16 cellular contexts compared by ENCODE assay signal in the genomic region with DNA sequence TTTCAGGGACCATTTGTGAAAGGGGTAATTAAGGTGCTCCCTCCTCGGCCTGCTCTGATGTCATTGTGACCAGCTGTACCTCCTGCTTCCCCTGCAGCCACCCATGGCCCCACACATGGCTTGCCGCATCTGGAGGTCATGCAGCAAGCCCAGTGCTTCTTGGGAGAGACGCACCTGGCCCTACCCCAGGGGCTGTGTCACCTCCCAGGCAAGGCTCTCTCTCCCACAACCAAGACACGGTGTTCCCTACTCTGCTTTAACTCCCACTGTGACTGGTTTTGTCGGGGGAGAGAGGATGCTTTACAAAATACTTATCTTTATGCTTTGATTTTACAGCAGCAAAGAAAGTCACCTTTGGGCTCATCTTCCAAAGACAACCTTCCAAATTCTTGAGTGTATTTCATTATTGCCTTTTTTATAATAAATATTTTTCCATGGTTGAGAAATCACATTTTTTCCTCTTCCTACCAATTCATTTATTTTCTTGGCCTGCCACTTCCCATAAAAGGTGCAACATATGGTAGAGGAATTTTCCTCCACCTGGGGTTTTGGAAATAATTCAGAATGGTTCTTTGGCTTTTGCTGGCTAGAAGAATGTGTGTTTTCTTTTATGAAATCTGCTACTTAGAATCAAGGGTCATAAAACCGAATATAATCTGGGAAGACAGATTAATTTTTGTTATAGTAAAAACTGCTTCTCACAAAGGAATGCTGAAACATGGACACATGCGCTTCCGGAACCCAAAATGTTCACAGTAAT. TPM values are rescaled to one million over a fixed set of nuclear protein-coding genes. Genes with fewer than 3 reads are reported as not detected.
DNase-seq lines count a peak whose midpoint lies in the region; ATAC-seq and FAIRE-seq lines count a peak whose summit lies in the region.
"Had no signal": no experiment of that assay in that cellular context is flagged by ENCODE, and none has a peak within 500 bp of the region (broad histone marks: within the 10 kb centered on the region; RNA-seq: fewer than 3 reads in every experiment).

No MANE protein-coding gene starts in this region.

- peak; percentile 84 for FAIRE-seq in endometrium (lab: Jason Lieb, UNC)
- FAIRE-seq: GM12892, H54 had no signal

- no peak overlapping the region for H3K18ac ChIP-seq in trophoblast cell (ENCODE audit: low read length)

- H3K14ac ChIP-seq in trophoblast cell (ENCODE audit: low read length): no peak overlapping the region

- H2AFZ ChIP-seq in trophoblast cell (ENCODE audit: insufficient read depth, low read length, poor library complexity): no peak overlapping the region
- H2AFZ ChIP-seq: GM23338 had no signal

- H2BK5ac ChIP-seq in trophoblast cell (ENCODE audit: low read depth, low read length, poor library complexity): no peak overlapping the region

- no peak overlapping the region for H3K9ac ChIP-seq in trophoblast cell (ENCODE audit: low read length)
- H3K9ac ChIP-seq: BLaER1 treated with 17β-estradiol and CSF1 and Interleukin-3, amounts not matched to agents 10 nM and 100 nM had no signal

- no peaks in the 10 kb centered on the region for H3K79me1 ChIP-seq in trophoblast cell (ENCODE audit: low read length)

- no peaks in the 10 kb centered on the region for H3K27me3 Mint-ChIP-seq in T-helper 17 cell

- no peak overlapping the region for H4K8ac ChIP-seq in trophoblast cell (ENCODE audit: low read depth, low read length)

- H3K79me2 ChIP-seq in trophoblast cell (ENCODE audit: control insufficient read depth, insufficient read depth, low read length, poor library complexity): no peaks in the 10 kb centered on the region

- H3K4me2 ChIP-seq in trophoblast cell (ENCODE audit: low read length): no peak overlapping the region
- H3K4me2 ChIP-seq: BLaER1 treated with 17β-estradiol and CSF1 and Interleukin-3, amounts not matched to agents 10 nM and 100 nM; GM23338 had no signal

- no peaks in the 10 kb centered on the region for H3K27me3 ChIP-seq in trophoblast cell (ENCODE audit: insufficient read depth, low read length)
- H3K27me3 ChIP-seq: BLaER1 treated with 17β-estradiol and CSF1 and Interleukin-3, amounts not matched to agents 10 nM and 100 nM had no signal

- H4K91ac ChIP-seq in trophoblast cell (ENCODE audit: low read depth, low read length): no peak overlapping the region

- peak; percentile 94 for DNase-seq in G401 (ENCODE audit: low spot score)
- DNase-seq in T-helper 17 cell: no peak
- DNase-seq in trophoblast cell: no peak
- DNase-seq in stimulated activated naive CD4-positive, alpha-beta T cell (lab: John Stamatoyannopoulos, UW): no peak
- DNase-seq: Calu3; CD8-positive, alpha-beta T cell; GDM1; HCEC 1CT had no signal

- no peak overlapping the region for H2BK120ac ChIP-seq in trophoblast cell (ENCODE audit: insufficient read depth, low read length, poor library complexity)

- H3K27ac Mint-ChIP-seq in T-helper 17 cell: peak overlapping the region; percentile 9
- H3K27ac Mint-ChIP-seq: B cell; CD8-positive, alpha-beta T cell; GM23338 had no signal

- no peak overlapping the region for H3K4me3 Mint-ChIP-seq in T-helper 17 cell
- H3K4me3 Mint-ChIP-seq: B cell; CD8-positive, alpha-beta T cell; GM23338 had no signal

- H3K36me3 Mint-ChIP-seq in T-helper 17 cell (ENCODE audit: low read depth): peaks cover 3% of the 10 kb centered on the region
- H3K36me3 Mint-ChIP-seq: CD8-positive, alpha-beta T cell had no signal

- no peak overlapping the region for H3K4ac ChIP-seq in trophoblast cell (ENCODE audit: low read depth, low read length)

- in situ Hi-C loops in G401 (cut with HindIII; ENCODE audit: low sequenced_read_pairs): no loop called here

- no peak overlapping the region for H2AK5ac ChIP-seq in trophoblast cell (ENCODE audit: low read length)

- H3K4me3 ChIP-seq in trophoblast cell (ENCODE audit: low read depth, low read length): peak overlapping the region; percentile 31
- H3K4me3 ChIP-seq: BLaER1 treated with 17β-estradiol and CSF1 and Interleukin-3, amounts not matched to agents 10 nM and 100 nM; GM23338 had no signal

- H3K4me1 ChIP-seq in trophoblast cell (ENCODE audit: control insufficient read depth in 1 of 2, insufficient read depth in 2 of 2, low read length in 2 of 2): no peaks in the 10 kb centered on the region

- H3K4me1 Mint-ChIP-seq in T-helper 17 cell: peaks cover 30% of the 10 kb centered on the region

- no peak for ATAC-seq in T-helper 17 cell
- ATAC-seq in GM18502 (IDR thresholded peaks at IDR 0.05; ENCODE audit: poor library complexity, unreplicated experiment): no peak
- ATAC-seq: CD8-positive, alpha-beta T cell; GM23338 had no signal

- no peak overlapping the region for H3K27ac ChIP-seq in trophoblast cell (ENCODE audit: low read depth, low read length)
- H3K27ac ChIP-seq: BLaER1 treated with 17β-estradiol and CSF1 and Interleukin-3, amounts not matched to agents 10 nM and 100 nM; HL-60 had no signal

- H3K36me3 ChIP-seq in trophoblast cell (ENCODE audit: control insufficient read depth in 1 of 2, insufficient read depth in 2 of 2, low read length in 2 of 2): no peaks in the 10 kb centered on the region
- H3K36me3 ChIP-seq: BLaER1 treated with 17β-estradiol and CSF1 and Interleukin-3, amounts not matched to agents 10 nM and 100 nM had no signal

- no peak overlapping the region for H3K23ac ChIP-seq in trophoblast cell (ENCODE audit: low read length)

- no peak overlapping the region for H2BK12ac ChIP-seq in trophoblast cell (ENCODE audit: low read length)

- H4K12ac ChIP-seq in trophoblast cell (ENCODE audit: low read depth, low read length): no peak overlapping the region

- WGBS in trophoblast cell (ENCODE audit: extremely low coverage, insufficient coverage, insufficient read length): no CpG with 5 or more reads among the region's 8 CpGs

- no peaks in the 10 kb centered on the region for H3K9me3 ChIP-seq in T-helper 17 cell (ENCODE audit: control insufficient read depth, low read length, poor library complexity, severe bottlenecking)
- H3K9me3 ChIP-seq in trophoblast cell (ENCODE audit: insufficient read depth, low read depth, low read length): no peaks in the 10 kb centered on the region

RNA-seq across cellular contexts. Expression of a gene that starts 53.8 kb away (rescaled TPM):
- total RNA-seq in G401 (2014; rRNA removed; shearing (Covaris generic)): 21.9 and 24.6 TPM in 2 replicates
- 1 to 10 TPM; 3.2 to 5.9 TPM for total RNA-seq in T-helper 17 cell
- 7.0 and 7.2 TPM in 2 replicates for polyA plus RNA-seq in trophoblast cell (2013)
